In genomic region chr3:120399372-120399771, GRCh38 we compare ENCODE assay signal across 13 cellular contexts.
DNase-seq lines count a peak whose midpoint lies in the region; ATAC-seq and FAIRE-seq lines count a peak whose summit lies in the region.
"Had no signal": no experiment of that assay in that cellular context is flagged by ENCODE, and none has a peak within 500 bp of the region (broad histone marks: within the 10 kb centered on the region; RNA-seq: fewer than 3 reads in every experiment).

No MANE protein-coding gene starts in this region.

- H3K9ac ChIP-seq in stomach smooth muscle (ENCODE audit: low read length in 2 of 2), result no peak overlapping the region

- no peaks in the 10 kb centered on the region for H3K27me3 ChIP-seq in stomach smooth muscle (ENCODE audit: control insufficient read depth in 1 of 2, insufficient read depth in 2 of 2, low read length in 2 of 2)
- H3K27me3 ChIP-seq: SJCRH30 had no signal

- peak overlapping the region; percentile 24 for H3K27ac ChIP-seq in stomach smooth muscle (ENCODE audit: low read length)
- H3K27ac ChIP-seq: SJCRH30 had no signal

- H3K9me3 ChIP-seq in stomach smooth muscle (ENCODE audit: control insufficient read depth in 2 of 2, low read length in 2 of 2), result no peaks in the 10 kb centered on the region
- H3K9me3 ChIP-seq: SJCRH30 had no signal

- peaks cover 84 to 89% of the 10 kb centered on the region in 2 donors for H3K36me3 ChIP-seq in stomach smooth muscle (ENCODE audit: control insufficient read depth in 2 of 2, insufficient read depth in 2 of 2, low read length in 2 of 2)

- peak; percentile 53 for ATAC-seq in HG02571 (IDR thresholded peaks at IDR 0.05; ENCODE audit: unreplicated experiment)
- ATAC-seq in HG03378 (IDR thresholded peaks at IDR 0.05; ENCODE audit: unreplicated experiment), result peak; percentile 92

- DNase-seq in GM19239 (ENCODE audit: insufficient read length, low spot score) (peak; percentile 21), NCI-H69 (lab: John Stamatoyannopoulos, UW) (no peak), NCI-H128 (lab: John Stamatoyannopoulos, UW; ENCODE audit: unreplicated experiment) (no peak)
- DNase-seq in stimulated activated naive CD4-positive, alpha-beta T cell (lab: John Stamatoyannopoulos, UW), result no peak
- DNase-seq: activated CD4-positive, CD25-positive, alpha-beta regulatory T cell treated with anti-CD3 and anti-CD28 coated beads, Interleukin-2, amount 50 U/mL, for 72 hours; activated gamma-delta T cell treated with Interleukin-2 at 50 U/mL for 16 hours; foreskin melanocyte; IMR-90; NCI-H2171; SJCRH30 had no signal

- FAIRE-seq in GM19239 (lab: Jason Lieb, UNC), result peak; percentile 86

- no peaks in the 10 kb centered on the region for H3K4me1 ChIP-seq in stomach smooth muscle (ENCODE audit: control insufficient read depth, insufficient read depth, low read length)
- H3K4me1 ChIP-seq: SJCRH30 had no signal

- no peak overlapping the region for H3K4me3 ChIP-seq in stomach smooth muscle (ENCODE audit: low read length in 2 of 2)
- H3K4me3 ChIP-seq: SJCRH30 had no signal
